Comparison of ENCODE assay signal across 14 cellular contexts in the genomic region with DNA sequence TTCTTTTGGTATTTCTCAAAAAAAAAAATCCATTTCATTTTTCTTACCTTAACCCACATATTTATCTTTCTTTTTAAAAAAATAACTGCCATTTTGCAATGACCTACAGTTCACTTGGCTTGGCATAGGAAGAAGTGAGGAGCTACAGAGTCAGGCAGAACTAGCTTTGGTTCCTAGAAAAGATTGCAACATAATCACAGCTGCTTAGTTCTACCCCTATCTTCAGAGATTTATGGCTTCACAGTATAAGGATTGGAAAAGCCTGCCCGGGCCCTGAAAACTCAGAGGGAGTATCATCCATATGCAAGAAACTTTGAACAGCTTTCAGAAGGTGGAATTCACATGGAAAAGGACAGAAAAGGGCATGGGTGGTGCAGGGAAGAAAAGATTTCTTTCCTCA.
"Had no signal": no experiment of that assay in that cellular context is flagged by ENCODE, and none has a peak within 500 bp of the region (broad histone marks: within the 10 kb centered on the region; RNA-seq: fewer than 3 reads in every experiment).

No MANE protein-coding gene starts in this region.

- H3K9me3 ChIP-seq: colonic mucosa, stomach, uterus had no signal

- H3K36me3 ChIP-seq: colonic mucosa, stomach, uterus had no signal

- H3K4me3 ChIP-seq: colonic mucosa, stomach, uterus had no signal

- ATAC-seq: activated naive CD8-positive, alpha-beta T cell treated with anti-CD3 and anti-CD28 coated beads, Interleukin-2, amount 50 U/mL, for 24 hours; activated T-cell treated with anti-CD3 and anti-CD28 coated beads, Interleukin-2, amount 50 U/mL, for 72 hours; naive thymus-derived CD4-positive, alpha-beta T cell had no signal

- H3K4me1 ChIP-seq: colonic mucosa, stomach, uterus had no signal

- H3K27ac ChIP-seq: colonic mucosa, stomach, uterus had no signal

- H3K27me3 ChIP-seq: colonic mucosa, stomach, uterus had no signal

- DNase-seq: activated CD4-positive, alpha-beta memory T cell treated with anti-CD3 and anti-CD28 coated beads, Interleukin-2, amount 10 ng/mL, durations not matched to agents 7 days and 5 days; activated gamma-delta T cell treated with Interleukin-2 at 50 U/mL for 16 hours; activated naive CD8-positive, alpha-beta T cell treated with anti-CD3 and anti-CD28 coated beads, Interleukin-2, amount 50 U/mL, for 24 hours; activated T-cell treated with anti-CD3 and anti-CD28 coated beads, Interleukin-2, amount 50 U/mL, for 72 hours; caudate nucleus; colonic mucosa; effector CD4-positive, alpha-beta T cell; foreskin melanocyte; mammary epithelial cell; naive thymus-derived CD4-positive, alpha-beta T cell; stimulated activated CD4-positive, alpha-beta T cell treated with anti-CD3 and anti-CD28 coated beads, Interleukin-15, amount 100 ng/mL, for 24 hours; stimulated activated CD4-positive, alpha-beta T cell treated with anti-CD3 and anti-CD28 coated beads, Interleukin-4, amount 100 ng/mL, for 24 hours; stomach had no signal
